In genomic region chr4:159353422-159354116, GRCh38 we compare ENCODE assay signal across 24 cellular contexts.
"Had no signal": no experiment of that assay in that cellular context is flagged by ENCODE, and none has a peak within 500 bp of the region (broad histone marks: within the 10 kb centered on the region; RNA-seq: fewer than 3 reads in every experiment).

No MANE protein-coding gene starts in this region.

- H3K27me3 ChIP-seq: ovary, spleen, transverse colon had no signal

- ATAC-seq: activated naive CD8-positive, alpha-beta T cell treated with anti-CD3 and anti-CD28 coated beads, Interleukin-2, amount 50 U/mL, for 24 hours; esophagus mucosa; WTC11 had no signal

- H3K9me3 Mint-ChIP-seq: activated CD4-positive, alpha-beta memory T cell treated with anti-CD3 and anti-CD28 coated beads, Interleukin-2, amount 10 ng/mL, durations not matched to agents 7 days and 5 days; activated CD4-positive, alpha-beta T cell treated with anti-CD3 and anti-CD28 coated beads, Interleukin-2, amount 10 ng/mL, durations not matched to agents 7 days and 5 days; activated naive CD4-positive, alpha-beta T cell treated with anti-CD3 and anti-CD28 coated beads, Interleukin-2, amount 50 U/mL, for 24 hours; activated naive CD8-positive, alpha-beta T cell treated with anti-CD3 and anti-CD28 coated beads, Interleukin-2, amount 50 U/mL, for 24 hours; activated T-cell treated with anti-CD3 and anti-CD28 coated beads, Interleukin-2, amount 50 U/mL, for 24 hours; activated T-helper 2 cell treated with anti-CD3 and anti-CD28 coated beads, Interferon-gamma antibody, Interleukin-2, Interleukin-4, amounts not matched to agents 10 μg/mL and 5 μg/mL and 100 μg/mL, durations not matched to agents 14 hours and 24 hours and 36 hours; mesothelial cell of epicardium; naive B cell; WTC11 had no signal

- H3K36me3 ChIP-seq: ovary, prostate gland had no signal

- H3K4me3 Mint-ChIP-seq: activated CD4-positive, alpha-beta memory T cell treated with anti-CD3 and anti-CD28 coated beads, Interleukin-2, amount 10 ng/mL, durations not matched to agents 7 days and 5 days; activated CD4-positive, alpha-beta T cell treated with anti-CD3 and anti-CD28 coated beads, Interleukin-2, amount 10 ng/mL, durations not matched to agents 7 days and 5 days; activated naive CD4-positive, alpha-beta T cell treated with anti-CD3 and anti-CD28 coated beads, Interleukin-2, amount 50 U/mL, for 24 hours; activated naive CD8-positive, alpha-beta T cell treated with anti-CD3 and anti-CD28 coated beads, Interleukin-2, amount 50 U/mL, for 24 hours; activated T-cell treated with anti-CD3 and anti-CD28 coated beads, Interleukin-2, amount 50 U/mL, for 24 hours; mesothelial cell of epicardium; naive B cell; WTC11 had no signal

- H3K27ac Mint-ChIP-seq: activated CD4-positive, alpha-beta memory T cell treated with anti-CD3 and anti-CD28 coated beads, Interleukin-2, amount 10 ng/mL, durations not matched to agents 7 days and 5 days; activated CD4-positive, alpha-beta T cell treated with anti-CD3 and anti-CD28 coated beads, Interleukin-2, amount 10 ng/mL, durations not matched to agents 7 days and 5 days; activated naive CD4-positive, alpha-beta T cell treated with anti-CD3 and anti-CD28 coated beads, Interleukin-2, amount 50 U/mL, for 24 hours; activated naive CD8-positive, alpha-beta T cell treated with anti-CD3 and anti-CD28 coated beads, Interleukin-2, amount 50 U/mL, for 24 hours; activated T-cell treated with anti-CD3 and anti-CD28 coated beads, Interleukin-2, amount 50 U/mL, for 24 hours; activated T-helper 2 cell treated with anti-CD3 and anti-CD28 coated beads, Interferon-gamma antibody, Interleukin-2, Interleukin-4, amounts not matched to agents 10 μg/mL and 5 μg/mL and 100 μg/mL, durations not matched to agents 14 hours and 24 hours and 36 hours; mesothelial cell of epicardium; WTC11 had no signal

- DNase-seq: activated CD4-positive, alpha-beta memory T cell treated with anti-CD3 and anti-CD28 coated beads, Interleukin-2, amount 10 ng/mL, durations not matched to agents 7 days and 5 days; activated CD4-positive, alpha-beta T cell treated with anti-CD3 and anti-CD28 coated beads for 1 hour; activated CD4-positive, alpha-beta T cell treated with anti-CD3 and anti-CD28 coated beads, Interleukin-2, amount 10 ng/mL, durations not matched to agents 7 days and 5 days; activated CD8-positive, alpha-beta memory T cell treated with anti-CD3 and anti-CD28 coated beads, Interleukin-2, amount 50 U/mL, for 48 hours; activated naive CD8-positive, alpha-beta T cell treated with anti-CD3 and anti-CD28 coated beads, Interleukin-2, amount 50 U/mL, for 24 hours; activated T-cell treated with anti-CD3 and anti-CD28 coated beads, Interleukin-2, amount 50 U/mL, for 24 hours; caudate nucleus; cortex of kidney; foreskin fibroblast; head of caudate nucleus; kidney glomerular epithelial cell; naive B cell; ovary; retina; spleen; stimulated activated naive CD4-positive, alpha-beta T cell treated with Interleukin-2 at 50 U/mL for 16 hours; T-helper 2 cell; transverse colon had no signal

- H3K4me1 Mint-ChIP-seq: activated CD4-positive, alpha-beta memory T cell treated with anti-CD3 and anti-CD28 coated beads, Interleukin-2, amount 10 ng/mL, durations not matched to agents 7 days and 5 days; activated CD4-positive, alpha-beta T cell treated with anti-CD3 and anti-CD28 coated beads, Interleukin-2, amount 10 ng/mL, durations not matched to agents 7 days and 5 days; activated naive CD4-positive, alpha-beta T cell treated with anti-CD3 and anti-CD28 coated beads, Interleukin-2, amount 50 U/mL, for 24 hours; activated naive CD8-positive, alpha-beta T cell treated with anti-CD3 and anti-CD28 coated beads, Interleukin-2, amount 50 U/mL, for 24 hours; naive B cell; WTC11 had no signal

- H3K27ac ChIP-seq: ovary, prostate gland, transverse colon had no signal

- H3K4me3 ChIP-seq: ovary, prostate gland, spleen, transverse colon had no signal

- H3K9me3 ChIP-seq: ovary, prostate gland, spleen, transverse colon had no signal

- H3K27me3 Mint-ChIP-seq: activated CD4-positive, alpha-beta memory T cell treated with anti-CD3 and anti-CD28 coated beads, Interleukin-2, amount 10 ng/mL, durations not matched to agents 7 days and 5 days; activated CD4-positive, alpha-beta T cell treated with anti-CD3 and anti-CD28 coated beads, Interleukin-2, amount 10 ng/mL, durations not matched to agents 7 days and 5 days; activated naive CD4-positive, alpha-beta T cell treated with anti-CD3 and anti-CD28 coated beads, Interleukin-2, amount 50 U/mL, for 24 hours; activated naive CD8-positive, alpha-beta T cell treated with anti-CD3 and anti-CD28 coated beads, Interleukin-2, amount 50 U/mL, for 24 hours; activated T-cell treated with anti-CD3 and anti-CD28 coated beads, Interleukin-2, amount 50 U/mL, for 24 hours; naive B cell had no signal

- H3K4me1 ChIP-seq: prostate gland, transverse colon had no signal
